Comparison of ENCODE assay signal across 1 cellular context in genomic region chr19:5654931-5655330, GRCh38.
TF ChIP-seq lines count a peak whose summit lies in the region.

No MANE protein-coding gene starts in this region.

TF ChIP-seq in IMR-90, 13 proteins besides CTCF, POLR2A, EP300 and RAD21:
- TF ChIP-seq ELK1 (IDR thresholded peaks at IDR 0.05; ENCODE audit: borderline replicate concordance, low read depth, low read length) (no peak), MAZ (IDR thresholded peaks at IDR 0.05; ENCODE audit: borderline replicate concordance, low read depth, low read length) (no peak), MAFK (IDR thresholded peaks at IDR 0.05; ENCODE audit: low read depth, low read length) (no peak), CHD1 (IDR thresholded peaks at IDR 0.05; ENCODE audit: low read depth, low read length) (no peak), NFE2L2 (IDR thresholded peaks at IDR 0.05; ENCODE audit: low read depth, low read length) (no peak), SMC3 (IDR thresholded peaks at IDR 0.05; ENCODE audit: low read depth, low read length) (no peak), CEBPB (IDR thresholded peaks at IDR 0.05; ENCODE audit: low read depth, low read length) (no peak), RFX5 (IDR thresholded peaks at IDR 0.05; ENCODE audit: low read depth, low read length) (no peak), MXI1 (IDR thresholded peaks at IDR 0.05; ENCODE audit: borderline replicate concordance, low read depth, low read length) (no peak), FOS (IDR thresholded peaks at IDR 0.05; ENCODE audit: low read depth, low read length) (no peak)
